15 cellular contexts compared by ENCODE assay signal in genomic region chr5:113338628-113339027, GRCh38.
"Had no signal": no experiment of that assay in that cellular context is flagged by ENCODE, and none has a peak within 500 bp of the region (broad histone marks: within the 10 kb centered on the region; RNA-seq: fewer than 3 reads in every experiment).

No MANE protein-coding gene starts in this region.

- H3K27ac ChIP-seq: cardiac muscle cell, neural progenitor cell, thyroid gland had no signal

- ATAC-seq: activated CD4-positive, CD25-positive, alpha-beta regulatory T cell treated with anti-CD3 and anti-CD28 coated beads, Interleukin-2, amount 50 U/mL, for 24 hours; esophagus mucosa; left colon; stimulated activated naive B cell treated with anti-CD40 and anti-IgM and Interleukin-4, amounts not matched to agents 10 μg/mL and 1 μg/mL and 100 μg/mL, for 72 hours had no signal

- H3K4me1 ChIP-seq: neural progenitor cell had no signal

- H3K27me3 ChIP-seq: cardiac muscle cell, neural progenitor cell, ovary, thyroid gland had no signal

- H3K36me3 ChIP-seq: cardiac muscle cell, neural progenitor cell, ovary, thyroid gland had no signal

- H3K9me3 ChIP-seq: ovary, thyroid gland had no signal

- DNase-seq: activated CD4-positive, alpha-beta T cell treated with anti-CD3 and anti-CD28 coated beads, Interleukin-2, amount 50 U/mL, for 1 hour; activated CD8-positive, alpha-beta memory T cell treated with anti-CD3 and anti-CD28 coated beads for 24 hours; activated naive CD4-positive, alpha-beta T cell; left colon; mammary epithelial cell; naive B cell; ovary; stimulated activated CD4-positive, alpha-beta T cell treated with anti-CD3 and anti-CD28 coated beads, Interleukin-2, amount 100 ng/mL, for 48 hours; stimulated activated naive B cell treated with anti-CD40 and anti-IgM and Interleukin-4, amounts not matched to agents 10 μg/mL and 1 μg/mL and 100 μg/mL, for 72 hours; SW 1271; thyroid gland had no signal

- H3K4me3 ChIP-seq: cardiac muscle cell, neural progenitor cell, ovary, thyroid gland had no signal
